In genomic region chr7:64795176-64795575, GRCh38 we compare ENCODE assay signal across 9 cellular contexts. TPM values are rescaled to one million over a fixed set of nuclear protein-coding genes. Genes with fewer than 3 reads are reported as not detected.
DNase-seq lines count a peak whose midpoint lies in the region; ATAC-seq and FAIRE-seq lines count a peak whose summit lies in the region.
"Had no signal": no experiment of that assay in that cellular context is flagged by ENCODE, and none has a peak within 500 bp of the region (broad histone marks: within the 10 kb centered on the region; RNA-seq: fewer than 3 reads in every experiment).

No MANE protein-coding gene starts in this region.

- H3K4me3 ChIP-seq in iPS-18c (ENCODE audit: insufficient read depth, low read depth, low read length), result peak overlapping the region; percentile 71

- H3K36me3 Mint-ChIP-seq in T-helper 1 cell treated with Interleukin-12 subunit alpha and Interleukin-12 subunit beta and Interleukin-4 antibody, amounts not matched to agents 30 μg/mL and 1 μg/mL, for 36 hours (ENCODE audit: low read depth), result peaks cover 38% of the 10 kb centered on the region
- peaks cover 39% of the 10 kb centered on the region for H3K36me3 Mint-ChIP-seq in activated CD4-positive, alpha-beta memory T cell treated with anti-CD3 and anti-CD28 coated beads, Interleukin-2, amount 10 ng/mL, durations not matched to agents 7 days and 5 days (ENCODE audit: low read depth)
- peaks cover 20 to 29% of the 10 kb centered on the region in 2 donors for H3K36me3 Mint-ChIP-seq in stimulated activated naive B cell treated with anti-CD40 and anti-IgM and Interleukin-4, amounts not matched to agents 10 μg/mL and 1 μg/mL and 100 μg/mL, for 72 hours

- H3K27ac Mint-ChIP-seq in T-helper 1 cell treated with Interleukin-12 subunit alpha and Interleukin-12 subunit beta and Interleukin-4 antibody, amounts not matched to agents 30 μg/mL and 1 μg/mL, for 36 hours, result peak overlapping the region; percentile 97
- H3K27ac Mint-ChIP-seq in activated CD4-positive, alpha-beta memory T cell treated with anti-CD3 and anti-CD28 coated beads, Interleukin-2, amount 10 ng/mL, durations not matched to agents 7 days and 5 days, result peak overlapping the region; percentile 59
- H3K27ac Mint-ChIP-seq in stimulated activated naive B cell treated with anti-CD40 and anti-IgM and Interleukin-4, amounts not matched to agents 10 μg/mL and 1 μg/mL and 100 μg/mL, for 72 hours, result peak overlapping the region; percentile 51

- H3K9me3 Mint-ChIP-seq in T-helper 1 cell treated with Interleukin-12 subunit alpha and Interleukin-12 subunit beta and Interleukin-4 antibody, amounts not matched to agents 30 μg/mL and 1 μg/mL, for 36 hours, result peaks cover 10% of the 10 kb centered on the region
- H3K9me3 Mint-ChIP-seq in activated CD4-positive, alpha-beta memory T cell treated with anti-CD3 and anti-CD28 coated beads, Interleukin-2, amount 10 ng/mL, durations not matched to agents 7 days and 5 days, result peaks cover 3% of the 10 kb centered on the region
- H3K9me3 Mint-ChIP-seq in stimulated activated naive B cell treated with anti-CD40 and anti-IgM and Interleukin-4, amounts not matched to agents 10 μg/mL and 1 μg/mL and 100 μg/mL, for 72 hours, result no peaks in the 10 kb centered on the region

- H3K9me3 ChIP-seq in iPS-18c (ENCODE audit: control insufficient read depth, insufficient read depth, low read length), result no peaks in the 10 kb centered on the region
- H3K9me3 ChIP-seq: neutrophil had no signal

- peaks cover 12% of the 10 kb centered on the region for H3K4me1 Mint-ChIP-seq in T-helper 1 cell treated with Interleukin-12 subunit alpha and Interleukin-12 subunit beta and Interleukin-4 antibody, amounts not matched to agents 30 μg/mL and 1 μg/mL, for 36 hours (ENCODE audit: low read depth)
- H3K4me1 Mint-ChIP-seq in activated CD4-positive, alpha-beta memory T cell treated with anti-CD3 and anti-CD28 coated beads, Interleukin-2, amount 10 ng/mL, durations not matched to agents 7 days and 5 days, result peaks cover 27% of the 10 kb centered on the region
- H3K4me1 Mint-ChIP-seq in stimulated activated naive B cell treated with anti-CD40 and anti-IgM and Interleukin-4, amounts not matched to agents 10 μg/mL and 1 μg/mL and 100 μg/mL, for 72 hours, result peaks cover 12 to 23% of the 10 kb centered on the region in 2 donors

- H3K4me3 Mint-ChIP-seq in T-helper 1 cell treated with Interleukin-12 subunit alpha and Interleukin-12 subunit beta and Interleukin-4 antibody, amounts not matched to agents 30 μg/mL and 1 μg/mL, for 36 hours, result peak overlapping the region; percentile 95
- H3K4me3 Mint-ChIP-seq in activated CD4-positive, alpha-beta memory T cell treated with anti-CD3 and anti-CD28 coated beads, Interleukin-2, amount 10 ng/mL, durations not matched to agents 7 days and 5 days, result peak overlapping the region; percentile 97
- H3K4me3 Mint-ChIP-seq in stimulated activated naive B cell treated with anti-CD40 and anti-IgM and Interleukin-4, amounts not matched to agents 10 μg/mL and 1 μg/mL and 100 μg/mL, for 72 hours, result peak overlapping the region; percentile 99 to 100

- no peaks in the 10 kb centered on the region for H3K27me3 Mint-ChIP-seq in T-helper 1 cell treated with Interleukin-12 subunit alpha and Interleukin-12 subunit beta and Interleukin-4 antibody, amounts not matched to agents 30 μg/mL and 1 μg/mL, for 36 hours (ENCODE audit: low read depth)
- no peaks in the 10 kb centered on the region for H3K27me3 Mint-ChIP-seq in activated CD4-positive, alpha-beta memory T cell treated with anti-CD3 and anti-CD28 coated beads, Interleukin-2, amount 10 ng/mL, durations not matched to agents 7 days and 5 days
- H3K27me3 Mint-ChIP-seq in stimulated activated naive B cell treated with anti-CD40 and anti-IgM and Interleukin-4, amounts not matched to agents 10 μg/mL and 1 μg/mL and 100 μg/mL, for 72 hours, result no peaks in the 10 kb centered on the region

- no peak for ATAC-seq in stimulated activated naive B cell treated with anti-CD40 and anti-IgM and Interleukin-4, amounts not matched to agents 10 μg/mL and 1 μg/mL and 100 μg/mL, for 72 hours (replicated peaks)
- no peak for ATAC-seq in HG03095 (IDR thresholded peaks at IDR 0.05; ENCODE audit: unreplicated experiment)
- ATAC-seq in GM18498 (IDR thresholded peaks at IDR 0.05; ENCODE audit: unreplicated experiment), result no peak

- CTCF ChIA-PET in activated CD4-positive, alpha-beta memory T cell treated with anti-CD3 and anti-CD28 coated beads, Interleukin-2, amount 10 ng/mL, durations not matched to agents 7 days and 5 days (lab: Charles Lee), result interaction anchor here (1.9 kb wide), 1 partner anchor 512 kb away, joined by 4 read pairs; no protein-coding TSS in a partner anchor

- DNase-seq in T-helper 1 cell (no peak), HTR-8/SVneo (ENCODE audit: insufficient read length, low spot score) (no peak)
- no peak for DNase-seq in activated CD4-positive, alpha-beta memory T cell treated with anti-CD3 and anti-CD28 coated beads, Interleukin-2, amount 10 ng/mL, durations not matched to agents 7 days and 5 days
- no peak for DNase-seq in stimulated activated naive B cell treated with anti-CD40 and anti-IgM and Interleukin-4, amounts not matched to agents 10 μg/mL and 1 μg/mL and 100 μg/mL, for 72 hours

- FAIRE-seq in HTR-8/SVneo (lab: Jason Lieb, UNC), result no peak

- POLR2A ChIA-PET in activated CD4-positive, alpha-beta memory T cell treated with anti-CD3 and anti-CD28 coated beads, Interleukin-2, amount 10 ng/mL, durations not matched to agents 7 days and 5 days (lab: Charles Lee), result interaction anchor here (0.9 to 3.9 kb wide), 7 partner anchors 8 to 481 kb away, joined by 4 to 48 read pairs (median 14); partner anchors contain the start of genes ERV3-1, ZNF107, ZNF273 and ZNF680

RNA-seq across cellular contexts. Expression of gene ZNF138, which starts 0.9 kb away (rescaled TPM):
- total RNA-seq in activated CD4-positive, alpha-beta memory T cell treated with anti-CD3 and anti-CD28 coated beads, Interleukin-2, amount 10 ng/mL, durations not matched to agents 7 days and 5 days, result 1 to 10 TPM; 8.3 to 9.0 TPM
